Comparison of ENCODE assay signal across 25 cellular contexts in the genomic region with DNA sequence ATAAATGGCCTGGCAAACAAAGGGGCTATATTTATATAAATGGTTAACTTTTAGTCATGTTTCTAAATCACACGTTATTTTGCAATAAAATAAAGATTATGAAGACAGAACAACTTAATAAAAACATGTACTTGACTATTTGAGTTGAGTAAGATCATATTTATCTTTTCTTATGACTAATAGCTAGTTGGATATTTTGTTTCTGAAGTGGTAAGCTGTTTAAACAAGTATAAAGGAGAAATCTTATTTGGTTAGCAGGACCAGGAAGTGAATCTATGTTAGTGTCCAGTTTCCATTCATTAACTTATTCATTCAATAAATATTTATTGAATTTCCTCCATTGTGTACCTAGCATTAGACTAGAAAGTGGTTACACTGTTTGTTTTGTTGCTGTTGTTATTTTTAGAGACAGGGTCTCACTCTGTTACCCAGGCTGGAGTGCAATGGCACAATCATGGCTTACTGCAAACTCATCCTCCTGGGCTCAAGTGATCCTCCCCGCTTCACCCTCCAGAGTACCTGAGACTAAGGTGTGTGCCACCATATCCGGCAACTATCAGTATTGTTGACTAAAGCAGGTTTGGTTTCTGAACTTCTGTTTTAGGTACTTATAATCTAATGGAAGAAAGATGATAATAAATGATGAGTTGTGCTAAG.
DNase-seq lines count a peak whose midpoint lies in the region; ATAC-seq and TF ChIP-seq lines count a peak whose summit lies in the region.
"Had no signal": no experiment of that assay in that cellular context is flagged by ENCODE, and none has a peak within 500 bp of the region (broad histone marks: within the 10 kb centered on the region; RNA-seq: fewer than 3 reads in every experiment).

No MANE protein-coding gene starts in this region.

- H3K36me3 ChIP-seq in body of pancreas (replicated peaks in 1 of 2; ENCODE audit: insufficient read depth in 1 of 2, low read depth in 2 of 2), result no peaks in the 10 kb centered on the region
- no peaks in the 10 kb centered on the region for H3K36me3 ChIP-seq in thyroid gland
- H3K36me3 ChIP-seq in brain microvascular endothelial cell (replicated peaks), result no peaks in the 10 kb centered on the region
- H3K36me3 ChIP-seq: uterus had no signal

- peaks cover 6% of the 10 kb centered on the region for H3K4me1 ChIP-seq in body of pancreas
- H3K4me1 ChIP-seq in thyroid gland, result peaks cover 0 to 19% of the 10 kb centered on the region in 2 donors
- H3K4me1 ChIP-seq: testis, uterus had no signal

- no peak for TF ChIP-seq POLR2A in body of pancreas (IDR thresholded peaks at IDR 0.05)
- TF ChIP-seq POLR2A in thyroid gland (IDR thresholded peaks at IDR 0.05), result no peak

- TF ChIP-seq CTCF in body of pancreas (IDR thresholded peaks at IDR 0.05) (no peak), thyroid gland (IDR thresholded peaks at IDR 0.05) (no peak), brain microvascular endothelial cell (IDR thresholded peaks at IDR 0.05; ENCODE audit: low read depth, low read length, missing control alignments) (no peak)

- in situ Hi-C loops in brain microvascular endothelial cell (cut with HindIII; ENCODE audit: low pct_ligation_motif_present, low sequenced_read_pairs), result no loop called here

- intact Hi-C loops in body of pancreas (cut with DNase I), result no loop called here
- intact Hi-C loops in thyroid gland (cut with DNase I), result no loop called here

- H3K4me3 ChIP-seq in body of pancreas (no peak overlapping the region), thyroid gland (replicated peaks in 1 of 3) (no peak overlapping the region), brain microvascular endothelial cell (ENCODE audit: low read depth, low read length) (no peak overlapping the region)
- H3K4me3 ChIP-seq: dorsolateral prefrontal cortex, testis, uterus had no signal

- 52% methylated on average over 3 of the region's 3 CpGs for WGBS in body of pancreas, 2 donors
- 40 to 48% methylated on average over 3 of the region's 3 CpGs for WGBS in thyroid gland, 2 donors

- H3K9me3 ChIP-seq in body of pancreas, result no peaks in the 10 kb centered on the region
- H3K9me3 ChIP-seq in thyroid gland, result no peaks in the 10 kb centered on the region
- H3K9me3 ChIP-seq: testis, uterus had no signal

- DNase-seq in NCI-H1105 treated with DMSO at 0.1 percent for 48 hours (lab: John Stamatoyannopoulos, UW), result peak; percentile 12
- DNase-seq in NCI-H1105 (lab: John Stamatoyannopoulos, UW), result no peak
- DNase-seq in NCI-H510A (lab: John Stamatoyannopoulos, UW), result peak; percentile 62
- no peak for DNase-seq in body of pancreas
- peak; percentile 13 to 19 for DNase-seq in thyroid gland
- DNase-seq in mucosa of gallbladder (ENCODE audit: low spot score), result no peak
- DNase-seq in brain microvascular endothelial cell, result no peak
- no peak for DNase-seq in activated CD4-positive, alpha-beta T cell treated with anti-CD3 and anti-CD28 coated beads for 4 hours
- DNase-seq: activated CD4-positive, alpha-beta T cell treated with anti-CD3 and anti-CD28 coated beads, Interleukin-2, amount 50 U/mL, for 1 hour; activated naive CD8-positive, alpha-beta T cell treated with anti-CD3 and anti-CD28 coated beads, Interleukin-2, amount 50 U/mL, for 24 hours; activated T-cell treated with anti-CD3 and anti-CD28 coated beads, Interleukin-2, amount 50 U/mL, for 4 hours; CD4-positive, alpha-beta T cell; dorsolateral prefrontal cortex; hypothalamus; immature natural killer cell; naive thymus-derived CD8-positive, alpha-beta T cell; NCI-H345; occipital lobe; stimulated activated naive CD4-positive, alpha-beta T cell treated with Interleukin-2 at 50 U/mL for 16 hours; SW 1271; T1000; testis; uterus had no signal

- H3K27me3 ChIP-seq in body of pancreas, result no peaks in the 10 kb centered on the region
- H3K27me3 ChIP-seq in thyroid gland, result no peaks in the 10 kb centered on the region
- no peaks in the 10 kb centered on the region for H3K27me3 ChIP-seq in brain microvascular endothelial cell (replicated peaks)
- H3K27me3 ChIP-seq: dorsolateral prefrontal cortex, testis, uterus had no signal

- ATAC-seq in body of pancreas, result peak; percentile 33
- ATAC-seq: activated naive CD8-positive, alpha-beta T cell treated with anti-CD3 and anti-CD28 coated beads, Interleukin-2, amount 50 U/mL, for 24 hours; activated T-cell treated with anti-CD3 and anti-CD28 coated beads, Interleukin-2, amount 50 U/mL, for 4 hours; naive thymus-derived CD8-positive, alpha-beta T cell; Right ventricle myocardium inferior; WTC11 had no signal

- H3K27ac ChIP-seq in body of pancreas, result no peak overlapping the region
- H3K27ac ChIP-seq in thyroid gland, result no peak overlapping the region
- H3K27ac ChIP-seq in brain microvascular endothelial cell, result no peak overlapping the region
- H3K27ac ChIP-seq: dorsolateral prefrontal cortex, testis, uterus had no signal

Comparison
In these comparisons a context has a peak if more than half of its experiments do, and no peak if none do; other contexts are left out.
1. DNase-seq: peak in NCI-H1105 treated with DMSO at 0.1 percent for 48 hours (single experiment), NCI-H510A (single experiment) and thyroid gland (2 of 2); none in NCI-H1105 (single experiment), body of pancreas (0 of 4), mucosa of gallbladder (single experiment), brain microvascular endothelial cell (single experiment) and activated CD4-positive, alpha-beta T cell treated with anti-CD3 and anti-CD28 coated beads for 4 hours (0 of 2).